Comparison of ENCODE assay signal across 11 cellular contexts in the genomic region with DNA sequence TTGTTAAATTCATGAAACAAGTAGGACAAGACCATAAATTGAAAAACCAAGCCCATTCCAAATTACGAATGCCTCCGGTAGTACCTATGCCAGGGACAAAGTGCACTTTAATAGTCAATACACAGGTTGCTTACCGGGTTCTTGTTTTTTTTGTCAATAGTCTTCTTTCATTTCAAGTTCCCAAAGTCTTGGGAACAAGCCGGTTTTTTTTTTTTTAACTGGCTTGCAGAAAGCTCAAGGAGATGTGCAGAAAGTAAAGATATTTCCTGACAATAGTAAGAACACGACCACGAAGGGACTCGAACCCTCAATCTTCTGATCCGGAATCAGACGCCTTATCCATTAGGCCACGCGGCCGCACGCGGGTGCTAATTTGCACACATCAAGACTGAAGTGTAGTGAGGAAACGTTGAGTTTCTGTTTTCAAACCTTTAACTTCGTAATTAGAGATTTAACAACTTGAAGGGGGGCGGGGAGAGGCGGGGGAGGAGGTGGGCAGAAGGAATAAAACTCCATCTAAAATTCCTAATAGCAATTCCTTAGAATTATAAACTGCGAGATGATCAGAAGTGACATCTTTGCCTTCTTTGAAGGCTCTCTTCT.
A peak's percentile ranks its signal among the peaks of the same experiment; 100 is the strongest.
DNase-seq lines count a peak whose midpoint lies in the region; ATAC-seq and TF ChIP-seq lines count a peak whose summit lies in the region.
"Had no signal": no experiment of that assay in that cellular context is flagged by ENCODE, and none has a peak within 500 bp of the region (broad histone marks: within the 10 kb centered on the region; RNA-seq: fewer than 3 reads in every experiment).

No MANE protein-coding gene starts in this region.

- no peak overlapping the region for H2BK5ac ChIP-seq in neuronal stem cell (ENCODE audit: low read length)

- H2AK5ac ChIP-seq in neuronal stem cell (ENCODE audit: low read depth, low read length) = no peak overlapping the region

- TF ChIP-seq CTCF in NB4 (IDR thresholded peaks at IDR 0.05; ENCODE audit: low read depth, low read length) (no peak), brain microvascular endothelial cell (IDR thresholded peaks at IDR 0.05; ENCODE audit: low read depth, low read length, missing control alignments) (no peak)

- TF ChIP-seq POLR2A in NB4 (IDR thresholded peaks at IDR 0.05; ENCODE audit: extremely low read depth, insufficient read length) = no peak

- no peak overlapping the region for H3K14ac ChIP-seq in neuronal stem cell (ENCODE audit: low read length)

- H4K91ac ChIP-seq in neuronal stem cell (ENCODE audit: low read depth, low read length, poor library complexity) = no peak overlapping the region

- no peak overlapping the region for H2BK15ac ChIP-seq in neuronal stem cell (ENCODE audit: low read length)

- peaks cover 0 to 1% of the 10 kb centered on the region in 2 donors for H3K4me1 ChIP-seq in neuronal stem cell (ENCODE audit: control insufficient read depth in 2 of 2, insufficient read depth in 1 of 2, low read depth in 1 of 2, low read length in 2 of 2)

- WGBS in neuronal stem cell (ENCODE audit: extremely low coverage in 2 of 2, insufficient read length in 2 of 2, insufficient replicate concordance in 1 of 2), 2 donors = no CpG with 5 or more reads among the region's 19 CpGs

- H2BK12ac ChIP-seq in neuronal stem cell (ENCODE audit: low read length) = no peak overlapping the region

- H3K27ac ChIP-seq in brain microvascular endothelial cell = no peak overlapping the region
- H3K27ac ChIP-seq in neuronal stem cell (replicated peaks; ENCODE audit: low read length) = no peak overlapping the region
- H3K27ac ChIP-seq: skin epidermis had no signal

- no peak overlapping the region for H2AFZ ChIP-seq in neuronal stem cell (ENCODE audit: low read length)

- H3K4ac ChIP-seq in neuronal stem cell (ENCODE audit: low read length) = no peak overlapping the region

- H3K9me3 ChIP-seq in neuronal stem cell (replicated peaks in 1 of 2; ENCODE audit: control insufficient read depth in 2 of 2, insufficient read depth in 1 of 2, low read depth in 1 of 2, low read length in 2 of 2) = peaks cover under 1 to 5% of the 10 kb centered on the region in 2 donors

- H2BK120ac ChIP-seq in neuronal stem cell (ENCODE audit: low read depth, low read length) = no peak overlapping the region

- no peaks in the 10 kb centered on the region for H3K79me1 ChIP-seq in neuronal stem cell (ENCODE audit: low read depth, low read length)

- in situ Hi-C loops in brain microvascular endothelial cell (cut with HindIII; ENCODE audit: low pct_ligation_motif_present, low sequenced_read_pairs) = no loop called here

- H3K27me3 ChIP-seq in brain microvascular endothelial cell (replicated peaks) = peaks cover 8% of the 10 kb centered on the region
- H3K27me3 ChIP-seq in neuronal stem cell (ENCODE audit: control insufficient read depth in 3 of 3, insufficient read depth in 3 of 3, low read depth in 1 of 3, low read length in 3 of 3) = peaks cover 3 to 48% (median 46%) of the 10 kb centered on the region in 3 experiments

- ATAC-seq in GM21528 (IDR thresholded peaks at IDR 0.05; ENCODE audit: low FRiP score, unreplicated experiment) = no peak

- H3K18ac ChIP-seq in neuronal stem cell (ENCODE audit: low read length) = no peak overlapping the region

- H3K9ac ChIP-seq in neuronal stem cell (ENCODE audit: low read depth, low read length, poor library complexity) = no peak overlapping the region

- DNase-seq in NCI-H524 (lab: John Stamatoyannopoulos, UW) (peak; percentile 52 to 87), NCI-H524 treated with DMSO at 0.1 percent for 48 hours (lab: John Stamatoyannopoulos, UW) (no peak), NB4 (ENCODE audit: low read depth) (peak; percentile 86), brain microvascular endothelial cell (peak; percentile 90), neuronal stem cell (ENCODE audit: low spot score) (no peak), hippocampal formation (lab: John Stamatoyannopoulos, UW) (no peak), NCI-H128 (lab: John Stamatoyannopoulos, UW; ENCODE audit: unreplicated experiment) (no peak)
- DNase-seq: AML-193; effector CD8-positive, alpha-beta T cell had no signal

- no peaks in the 10 kb centered on the region for H3K36me3 ChIP-seq in brain microvascular endothelial cell (replicated peaks)
- no peaks in the 10 kb centered on the region for H3K36me3 ChIP-seq in neuronal stem cell (replicated peaks in 1 of 2; ENCODE audit: control insufficient read depth in 2 of 2, insufficient read depth in 2 of 2, low read length in 2 of 2)

- no peak overlapping the region for H3K4me3 ChIP-seq in NB4 (ENCODE audit: low read depth, low read length)
- peak overlapping the region; percentile 22 for H3K4me3 ChIP-seq in brain microvascular endothelial cell (ENCODE audit: low read depth, low read length)
- H3K4me3 ChIP-seq in neuronal stem cell (ENCODE audit: low read length in 2 of 2) = no peak overlapping the region
- H3K4me3 ChIP-seq: skin epidermis had no signal

- peak overlapping the region; percentile 40 for H3K4me2 ChIP-seq in neuronal stem cell (ENCODE audit: insufficient read depth, low read length, poor library complexity, severe bottlenecking)

- no peak overlapping the region for H3K23ac ChIP-seq in neuronal stem cell (ENCODE audit: low read depth, low read length, poor library complexity)

- no peak overlapping the region for H4K8ac ChIP-seq in neuronal stem cell (ENCODE audit: low read depth, low read length)

Comparison
In these comparisons a context has a peak if more than half of its experiments do, and no peak if none do; other contexts are left out.
1. DNase-seq: peak in NCI-H524 (2 of 2), NB4 (single experiment) and brain microvascular endothelial cell (single experiment); none in NCI-H524 treated with DMSO at 0.1 percent for 48 hours (single experiment), neuronal stem cell (single experiment), hippocampal formation (0 of 2) and NCI-H128 (single experiment).